1 cellular context compared by ENCODE assay signal in genomic region chr13:48094781-48095502, GRCh38.
TF ChIP-seq lines count a peak whose summit lies in the region.

Gene MED4, minus strand, starts transcription at chr13:48095104. Its CDS starts 26 bp downstream, at chr13:48095078.

TF ChIP-seq in HepG2, 621 proteins besides CTCF, POLR2A, EP300 and RAD21 (continued from another document and continues in another):
- TF ChIP-seq NR2C2 (CRISPR knock-in tag; IDR thresholded peaks at IDR 0.05; ENCODE audit: borderline replicate concordance) (peak; percentile 40; the same call in 1 of the 2 replicates), ZNF160 (CRISPR knock-in tag; IDR thresholded peaks at IDR 0.05) (0 out of 2 replicates have a peak, but pooled peaks have one; percentile 58), EHMT2 (IDR thresholded peaks at IDR 0.05; ENCODE audit: borderline replicate concordance, low read depth, low read length) (no peak), ZBTB46 (CRISPR knock-in tag; IDR thresholded peaks at IDR 0.05; ENCODE audit: borderline replicate concordance) (no peak), THAP11 (CRISPR knock-in tag; IDR thresholded peaks at IDR 0.05) (peak; percentile 94), ZNF562 (CRISPR knock-in tag; IDR thresholded peaks at IDR 0.05; ENCODE audit: borderline replicate concordance) (no peak), NR2F1 (CRISPR knock-in tag; IDR thresholded peaks at IDR 0.05) (no peak), CREBL2 (CRISPR knock-in tag; IDR thresholded peaks at IDR 0.05; ENCODE audit: borderline replicate concordance) (no peak), E2F2 (CRISPR knock-in tag; IDR thresholded peaks at IDR 0.05; ENCODE audit: borderline replicate concordance) (no peak), MAX (IDR thresholded peaks at IDR 0.05) (peak; percentile 66), ISX (CRISPR knock-in tag; conservative IDR thresholded peaks at IDR 0.05) (no peak), PHF20 (CRISPR knock-in tag; IDR thresholded peaks at IDR 0.05) (peak; percentile 94), POGZ (CRISPR knock-in tag; IDR thresholded peaks at IDR 0.05) (peak; percentile 100), ZNF720 (CRISPR knock-in tag; IDR thresholded peaks at IDR 0.05) (no peak), ZNF280B (CRISPR knock-in tag; IDR thresholded peaks at IDR 0.05; ENCODE audit: borderline replicate concordance) (peak; percentile 72; the same call in 1 of the 2 replicates), GZF1 (CRISPR knock-in tag; IDR thresholded peaks at IDR 0.05) (no peak), NCOA1 (CRISPR knock-in tag; IDR thresholded peaks at IDR 0.05) (no peak), SP4 (CRISPR knock-in tag; IDR thresholded peaks at IDR 0.05) (peak; percentile 80), ZBTB21 (CRISPR knock-in tag; IDR thresholded peaks at IDR 0.05) (no peak), ZNF691 (CRISPR knock-in tag; IDR thresholded peaks at IDR 0.05; ENCODE audit: borderline replicate concordance, low read depth) (0 out of 2 replicates have a peak, but pooled peaks have one; percentile 40), ZSCAN31 (CRISPR knock-in tag; IDR thresholded peaks at IDR 0.05; ENCODE audit: low read depth) (0 out of 2 replicates have a peak, but pooled peaks have one; percentile 49), ZBTB7A (CRISPR knock-in tag; IDR thresholded peaks at IDR 0.05) (no peak), ZNF232 (CRISPR knock-in tag; IDR thresholded peaks at IDR 0.05; ENCODE audit: borderline replicate concordance) (no peak), RERE (CRISPR knock-in tag; IDR thresholded peaks at IDR 0.05; ENCODE audit: low read depth) (no peak), ZNF644 (CRISPR knock-in tag; IDR thresholded peaks at IDR 0.05; ENCODE audit: low read depth) (peak; percentile 77; the same call in 1 of the 2 replicates), ZNF75D (CRISPR knock-in tag; IDR thresholded peaks at IDR 0.05; ENCODE audit: borderline replicate concordance) (no peak), IKZF4 (CRISPR knock-in tag; IDR thresholded peaks at IDR 0.05; ENCODE audit: borderline replicate concordance, low read depth, not compliant biosample characterization) (peak; percentile 32), ZSCAN20 (CRISPR knock-in tag; IDR thresholded peaks at IDR 0.05; ENCODE audit: borderline replicate concordance) (no peak; the same call in 1 of the 2 replicates), TEAD3 (CRISPR knock-in tag; optimal IDR thresholded peaks at IDR 0.05; ENCODE audit: borderline replicate concordance) (peak; percentile 81)
- TF ChIP-seq, protein P1, sequence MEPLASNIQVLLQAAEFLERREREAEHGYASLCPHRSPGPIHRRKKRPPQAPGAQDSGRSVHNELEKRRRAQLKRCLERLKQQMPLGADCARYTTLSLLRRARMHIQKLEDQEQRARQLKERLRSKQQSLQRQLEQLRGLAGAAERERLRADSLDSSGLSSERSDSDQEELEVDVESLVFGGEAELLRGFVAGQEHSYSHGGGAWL (CRISPR knock-in tag; IDR thresholded peaks at IDR 0.05), result peak; percentile 74
- TF ChIP-seq, protein P2, sequence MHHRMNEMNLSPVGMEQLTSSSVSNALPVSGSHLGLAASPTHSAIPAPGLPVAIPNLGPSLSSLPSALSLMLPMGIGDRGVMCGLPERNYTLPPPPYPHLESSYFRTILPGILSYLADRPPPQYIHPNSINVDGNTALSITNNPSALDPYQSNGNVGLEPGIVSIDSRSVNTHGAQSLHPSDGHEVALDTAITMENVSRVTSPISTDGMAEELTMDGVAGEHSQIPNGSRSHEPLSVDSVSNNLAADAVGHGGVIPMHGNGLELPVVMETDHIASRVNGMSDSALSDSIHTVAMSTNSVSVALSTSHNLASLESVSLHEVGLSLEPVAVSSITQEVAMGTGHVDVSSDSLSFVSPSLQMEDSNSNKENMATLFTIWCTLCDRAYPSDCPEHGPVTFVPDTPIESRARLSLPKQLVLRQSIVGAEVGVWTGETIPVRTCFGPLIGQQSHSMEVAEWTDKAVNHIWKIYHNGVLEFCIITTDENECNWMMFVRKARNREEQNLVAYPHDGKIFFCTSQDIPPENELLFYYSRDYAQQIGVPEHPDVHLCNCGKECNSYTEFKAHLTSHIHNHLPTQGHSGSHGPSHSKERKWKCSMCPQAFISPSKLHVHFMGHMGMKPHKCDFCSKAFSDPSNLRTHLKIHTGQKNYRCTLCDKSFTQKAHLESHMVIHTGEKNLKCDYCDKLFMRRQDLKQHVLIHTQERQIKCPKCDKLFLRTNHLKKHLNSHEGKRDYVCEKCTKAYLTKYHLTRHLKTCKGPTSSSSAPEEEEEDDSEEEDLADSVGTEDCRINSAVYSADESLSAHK (CRISPR knock-in tag; IDR thresholded peaks at IDR 0.05; ENCODE audit: borderline replicate concordance), result no peak
- TF ChIP-seq, protein P3, sequence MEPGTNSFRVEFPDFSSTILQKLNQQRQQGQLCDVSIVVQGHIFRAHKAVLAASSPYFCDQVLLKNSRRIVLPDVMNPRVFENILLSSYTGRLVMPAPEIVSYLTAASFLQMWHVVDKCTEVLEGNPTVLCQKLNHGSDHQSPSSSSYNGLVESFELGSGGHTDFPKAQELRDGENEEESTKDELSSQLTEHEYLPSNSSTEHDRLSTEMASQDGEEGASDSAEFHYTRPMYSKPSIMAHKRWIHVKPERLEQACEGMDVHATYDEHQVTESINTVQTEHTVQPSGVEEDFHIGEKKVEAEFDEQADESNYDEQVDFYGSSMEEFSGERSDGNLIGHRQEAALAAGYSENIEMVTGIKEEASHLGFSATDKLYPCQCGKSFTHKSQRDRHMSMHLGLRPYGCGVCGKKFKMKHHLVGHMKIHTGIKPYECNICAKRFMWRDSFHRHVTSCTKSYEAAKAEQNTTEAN (CRISPR knock-in tag; conservative IDR thresholded peaks at IDR 0.05), result no peak
- TF ChIP-seq, protein P4, sequence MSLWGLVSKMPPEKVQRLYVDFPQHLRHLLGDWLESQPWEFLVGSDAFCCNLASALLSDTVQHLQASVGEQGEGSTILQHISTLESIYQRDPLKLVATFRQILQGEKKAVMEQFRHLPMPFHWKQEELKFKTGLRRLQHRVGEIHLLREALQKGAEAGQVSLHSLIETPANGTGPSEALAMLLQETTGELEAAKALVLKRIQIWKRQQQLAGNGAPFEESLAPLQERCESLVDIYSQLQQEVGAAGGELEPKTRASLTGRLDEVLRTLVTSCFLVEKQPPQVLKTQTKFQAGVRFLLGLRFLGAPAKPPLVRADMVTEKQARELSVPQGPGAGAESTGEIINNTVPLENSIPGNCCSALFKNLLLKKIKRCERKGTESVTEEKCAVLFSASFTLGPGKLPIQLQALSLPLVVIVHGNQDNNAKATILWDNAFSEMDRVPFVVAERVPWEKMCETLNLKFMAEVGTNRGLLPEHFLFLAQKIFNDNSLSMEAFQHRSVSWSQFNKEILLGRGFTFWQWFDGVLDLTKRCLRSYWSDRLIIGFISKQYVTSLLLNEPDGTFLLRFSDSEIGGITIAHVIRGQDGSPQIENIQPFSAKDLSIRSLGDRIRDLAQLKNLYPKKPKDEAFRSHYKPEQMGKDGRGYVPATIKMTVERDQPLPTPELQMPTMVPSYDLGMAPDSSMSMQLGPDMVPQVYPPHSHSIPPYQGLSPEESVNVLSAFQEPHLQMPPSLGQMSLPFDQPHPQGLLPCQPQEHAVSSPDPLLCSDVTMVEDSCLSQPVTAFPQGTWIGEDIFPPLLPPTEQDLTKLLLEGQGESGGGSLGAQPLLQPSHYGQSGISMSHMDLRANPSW (CRISPR knock-in tag; IDR thresholded peaks at IDR 0.05; ENCODE audit: borderline replicate concordance), result no peak
- TF ChIP-seq, protein P5, sequence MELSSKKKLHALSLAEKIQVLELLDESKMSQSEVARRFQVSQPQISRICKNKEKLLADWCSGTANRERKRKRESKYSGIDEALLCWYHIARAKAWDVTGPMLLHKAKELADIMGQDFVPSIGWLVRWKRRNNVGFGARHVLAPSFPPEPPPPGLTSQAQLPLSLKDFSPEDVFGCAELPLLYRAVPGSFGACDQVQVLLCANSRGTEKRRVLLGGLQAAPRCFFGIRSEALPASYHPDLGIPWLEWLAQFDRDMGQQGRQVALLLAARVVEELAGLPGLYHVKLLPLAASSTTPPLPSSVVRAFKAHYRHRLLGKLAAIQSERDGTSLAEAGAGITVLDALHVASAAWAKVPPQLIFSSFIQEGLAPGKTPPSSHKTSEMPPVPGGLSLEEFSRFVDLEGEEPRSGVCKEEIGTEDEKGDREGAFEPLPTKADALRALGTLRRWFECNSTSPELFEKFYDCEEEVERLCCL (CRISPR knock-in tag; IDR thresholded peaks at IDR 0.05; ENCODE audit: borderline replicate concordance), result no peak
